21 cellular contexts compared by ENCODE assay signal in genomic region chr3:18378218-18378617, GRCh38. TPM values are rescaled to one million over a fixed set of nuclear protein-coding genes. Genes with fewer than 3 reads are reported as not detected.
DNase-seq lines count a peak whose midpoint lies in the region; ATAC-seq and TF ChIP-seq lines count a peak whose summit lies in the region.
"Had no signal": no experiment of that assay in that cellular context is flagged by ENCODE, and none has a peak within 500 bp of the region (broad histone marks: within the 10 kb centered on the region; RNA-seq: fewer than 3 reads in every experiment).

No MANE protein-coding gene starts in this region.

- TF ChIP-seq CTCF in foreskin keratinocyte (conservative IDR thresholded peaks at IDR 0.05): no peak

- H3K4me1 ChIP-seq in endocrine pancreas (ENCODE audit: control insufficient read depth, insufficient read depth, low read length) (peaks cover 19% of the 10 kb centered on the region), foreskin keratinocyte (no peaks in the 10 kb centered on the region)
- H3K4me1 ChIP-seq: lower lobe of right lung, suprapubic skin had no signal

- H3K36me3 ChIP-seq in endocrine pancreas (ENCODE audit: control insufficient read depth, insufficient read depth, low read length): no peaks in the 10 kb centered on the region
- H3K36me3 ChIP-seq: MG63, neural progenitor cell had no signal

- peaks cover 86% of the 10 kb centered on the region for H3K36me3 Mint-ChIP-seq in activated CD4-positive, alpha-beta memory T cell treated with anti-CD3 and anti-CD28 coated beads for 36 hours
- H3K36me3 Mint-ChIP-seq in activated CD4-positive, alpha-beta memory T cell treated with anti-CD3 and anti-CD28 coated beads, Interleukin-2, amount 10 ng/mL, durations not matched to agents 7 days and 5 days (ENCODE audit: low read depth): peaks cover 75% of the 10 kb centered on the region

- no peaks in the 10 kb centered on the region for H3K27me3 Mint-ChIP-seq in activated CD4-positive, alpha-beta memory T cell treated with anti-CD3 and anti-CD28 coated beads for 36 hours
- no peaks in the 10 kb centered on the region for H3K27me3 Mint-ChIP-seq in activated CD4-positive, alpha-beta memory T cell treated with anti-CD3 and anti-CD28 coated beads, Interleukin-2, amount 10 ng/mL, durations not matched to agents 7 days and 5 days
- H3K27me3 Mint-ChIP-seq: progenitor cell of endocrine pancreas had no signal

- POLR2A ChIA-PET in activated CD4-positive, alpha-beta memory T cell treated with anti-CD3 and anti-CD28 coated beads for 36 hours (lab: Charles Lee): no interaction called here
- POLR2A ChIA-PET in activated CD4-positive, alpha-beta memory T cell treated with anti-CD3 and anti-CD28 coated beads, Interleukin-2, amount 10 ng/mL, durations not matched to agents 7 days and 5 days (lab: Charles Lee): interaction anchor here (0.8 to 1.6 kb wide), 2 partner anchors 8 to 10 kb away, joined by 3 to 4 read pairs; no protein-coding TSS in a partner anchor

- peak overlapping the region; percentile 48 for H3K4me3 ChIP-seq in endocrine pancreas (ENCODE audit: control insufficient read depth, insufficient read depth, low read length)
- H3K4me3 ChIP-seq: lower lobe of right lung, MG63, mucosa of descending colon, neural progenitor cell, suprapubic skin had no signal

- no peak overlapping the region for H3K27ac ChIP-seq in foreskin keratinocyte
- H3K27ac ChIP-seq: lower lobe of right lung, neural progenitor cell, suprapubic skin had no signal

- CTCF ChIA-PET in activated CD4-positive, alpha-beta memory T cell treated with anti-CD3 and anti-CD28 coated beads for 36 hours (lab: Charles Lee): interaction anchor here (1.1 kb wide), 1 partner anchor 12 kb away, joined by 5 read pairs; no protein-coding TSS in a partner anchor
- CTCF ChIA-PET in activated CD4-positive, alpha-beta memory T cell treated with anti-CD3 and anti-CD28 coated beads, Interleukin-2, amount 10 ng/mL, durations not matched to agents 7 days and 5 days (lab: Charles Lee): no interaction called here

- H3K9me3 Mint-ChIP-seq in activated CD4-positive, alpha-beta memory T cell treated with anti-CD3 and anti-CD28 coated beads for 36 hours: no peaks in the 10 kb centered on the region
- no peaks in the 10 kb centered on the region for H3K9me3 Mint-ChIP-seq in activated CD4-positive, alpha-beta memory T cell treated with anti-CD3 and anti-CD28 coated beads, Interleukin-2, amount 10 ng/mL, durations not matched to agents 7 days and 5 days
- H3K9me3 Mint-ChIP-seq: CD14-positive monocyte, neural progenitor cell, WTC11 had no signal

- no peaks in the 10 kb centered on the region for H3K9me3 ChIP-seq in endocrine pancreas (ENCODE audit: control insufficient read depth, low read length)
- H3K9me3 ChIP-seq: lower lobe of right lung, MG63, mucosa of descending colon, suprapubic skin had no signal

- intact Hi-C loops in activated CD4-positive, alpha-beta memory T cell treated with anti-CD3 and anti-CD28 coated beads for 36 hours (cut with micrococcal nuclease): no loop called here

- H3K9ac ChIP-seq in endocrine pancreas (ENCODE audit: control insufficient read depth, insufficient read depth, low read length): no peak overlapping the region
- H3K9ac ChIP-seq: neural progenitor cell had no signal

- H3K27ac Mint-ChIP-seq in activated CD4-positive, alpha-beta memory T cell treated with anti-CD3 and anti-CD28 coated beads for 36 hours: peak overlapping the region; percentile 74
- no peak overlapping the region for H3K27ac Mint-ChIP-seq in activated CD4-positive, alpha-beta memory T cell treated with anti-CD3 and anti-CD28 coated beads, Interleukin-2, amount 10 ng/mL, durations not matched to agents 7 days and 5 days
- H3K27ac Mint-ChIP-seq: CD14-positive monocyte, neural progenitor cell, progenitor cell of endocrine pancreas, WTC11 had no signal

- no peak overlapping the region for H3K4me3 Mint-ChIP-seq in activated CD4-positive, alpha-beta memory T cell treated with anti-CD3 and anti-CD28 coated beads for 36 hours
- H3K4me3 Mint-ChIP-seq in activated CD4-positive, alpha-beta memory T cell treated with anti-CD3 and anti-CD28 coated beads, Interleukin-2, amount 10 ng/mL, durations not matched to agents 7 days and 5 days: no peak overlapping the region
- H3K4me3 Mint-ChIP-seq: CD14-positive monocyte, neural progenitor cell, WTC11 had no signal

- DNase-seq in activated CD4-positive, alpha-beta memory T cell treated with anti-CD3 and anti-CD28 coated beads for 36 hours: no peak
- no peak for DNase-seq in activated CD4-positive, alpha-beta memory T cell treated with anti-CD3 and anti-CD28 coated beads, Interleukin-2, amount 10 ng/mL, durations not matched to agents 7 days and 5 days
- DNase-seq in NCI-H128 (lab: John Stamatoyannopoulos, UW; ENCODE audit: unreplicated experiment): peak; percentile 30
- DNase-seq in NCI-H510A treated with DMSO at 0.1 percent for 48 hours (lab: John Stamatoyannopoulos, UW): peak; percentile 77
- no peak for DNase-seq in foreskin keratinocyte
- DNase-seq: activated effector memory CD4-positive, alpha-beta T cell treated with Interleukin-2 at 50 U/mL for 16 hours; anterior cingulate cortex; HCEC 1CT; kidney; lower lobe of right lung; MG63; mucosa of descending colon; T1000 had no signal

- H3K27me3 ChIP-seq in endocrine pancreas (ENCODE audit: control insufficient read depth, insufficient read depth, low read length): no peaks in the 10 kb centered on the region
- H3K27me3 ChIP-seq in foreskin keratinocyte: no peaks in the 10 kb centered on the region
- H3K27me3 ChIP-seq: MG63, neural progenitor cell, suprapubic skin had no signal

- ATAC-seq in foreskin keratinocyte: no peak
- no peak for ATAC-seq in GM21786 (IDR thresholded peaks at IDR 0.05; ENCODE audit: unreplicated experiment)
- ATAC-seq: lower lobe of right lung, mucosa of descending colon, WTC11 had no signal

- peaks cover 59% of the 10 kb centered on the region for H3K4me1 Mint-ChIP-seq in activated CD4-positive, alpha-beta memory T cell treated with anti-CD3 and anti-CD28 coated beads for 36 hours (ENCODE audit: low read depth)
- H3K4me1 Mint-ChIP-seq in activated CD4-positive, alpha-beta memory T cell treated with anti-CD3 and anti-CD28 coated beads, Interleukin-2, amount 10 ng/mL, durations not matched to agents 7 days and 5 days: peaks cover 53% of the 10 kb centered on the region
- H3K4me1 Mint-ChIP-seq: CD14-positive monocyte had no signal

RNA-seq across cellular contexts. Expression of gene SATB1, which starts 46.9 kb away (rescaled TPM):
- 100 to 1,000 TPM; 546 to 561 TPM for total RNA-seq in activated CD4-positive, alpha-beta memory T cell treated with anti-CD3 and anti-CD28 coated beads for 36 hours
- total RNA-seq in activated CD4-positive, alpha-beta memory T cell treated with anti-CD3 and anti-CD28 coated beads, Interleukin-2, amount 10 ng/mL, durations not matched to agents 7 days and 5 days: 100 to 1,000 TPM; 263 to 267 TPM
- 4.0 and 5.4 TPM in 2 replicates for total RNA-seq in foreskin keratinocyte
- polyA plus RNA-seq in foreskin keratinocyte: 1.2 and 1.4 TPM in 2 replicates
- total RNA-seq: G401 had no signal

Comparison
In these comparisons a context has a peak if more than half of its experiments do, and no peak if none do; other contexts are left out.
1. DNase-seq: peak in NCI-H128 (single experiment) and NCI-H510A treated with DMSO at 0.1 percent for 48 hours (single experiment); none in activated CD4-positive, alpha-beta memory T cell treated with anti-CD3 and anti-CD28 coated beads for 36 hours (single experiment), activated CD4-positive, alpha-beta memory T cell treated with anti-CD3 and anti-CD28 coated beads, Interleukin-2, amount 10 ng/mL, durations not matched to agents 7 days and 5 days (single experiment) and foreskin keratinocyte (0 of 2).
2. RNA of gene SATB1, which starts 46.9 kb away (total RNA-seq): 546 to 561 TPM in activated CD4-positive, alpha-beta memory T cell treated with anti-CD3 and anti-CD28 coated beads for 36 hours and 263 to 267 TPM in activated CD4-positive, alpha-beta memory T cell treated with anti-CD3 and anti-CD28 coated beads, Interleukin-2, amount 10 ng/mL, durations not matched to agents 7 days and 5 days; 4.0 to 5.4 TPM in foreskin keratinocyte; every median in the first group is over 10 times any median in the second.